ENCODE assay signal across 13 cellular contexts in the genomic region with DNA sequence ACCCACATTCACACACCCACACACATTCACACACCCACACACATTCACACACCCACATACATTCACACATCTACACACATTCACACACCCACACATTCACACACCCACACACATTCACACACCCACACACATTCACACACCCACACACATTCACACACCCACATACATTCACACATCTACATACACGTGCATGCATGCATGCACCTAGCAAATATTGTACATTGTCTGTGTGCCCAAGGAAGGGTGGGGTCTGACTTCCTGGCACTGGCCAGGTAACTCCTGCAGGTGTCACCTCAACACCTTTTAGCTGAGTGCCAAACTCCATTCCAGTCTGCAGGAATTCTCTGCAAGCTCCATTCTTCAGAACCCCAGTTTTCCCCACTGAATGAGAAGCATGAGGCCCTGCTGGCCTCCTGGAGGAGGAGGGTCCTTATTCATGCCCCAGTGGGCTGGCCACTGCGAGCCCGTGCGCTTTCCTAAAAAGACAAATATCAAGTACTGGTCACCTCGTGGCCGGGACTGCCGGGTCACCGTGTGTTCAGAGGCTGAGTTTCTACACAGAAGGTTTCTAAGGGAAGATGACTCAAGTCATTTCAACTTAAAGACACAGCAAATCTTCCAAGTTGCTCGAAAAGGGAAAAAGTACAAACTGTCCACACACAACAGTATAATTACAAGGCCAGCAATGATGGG.
A peak's percentile ranks its signal among the peaks of the same experiment; 100 is the strongest.
DNase-seq lines count a peak whose midpoint lies in the region; ATAC-seq, FAIRE-seq and TF ChIP-seq lines count a peak whose summit lies in the region.
"Had no signal": no experiment of that assay in that cellular context is flagged by ENCODE, and none has a peak within 500 bp of the region (broad histone marks: within the 10 kb centered on the region; RNA-seq: fewer than 3 reads in every experiment).

No MANE protein-coding gene starts in this region.

- no peak for ATAC-seq in central memory CD8-positive, alpha-beta T cell (replicated peaks; ENCODE audit: extremely low read depth, poor library complexity, severe bottlenecking)
- no peak for ATAC-seq in psoas muscle
- ATAC-seq in Right ventricle myocardium superior (ENCODE audit: poor library complexity): no peak

- DNase-seq in activated CD4-positive, alpha-beta T cell treated with anti-CD3 and anti-CD28 coated beads, Interleukin-2, amount 10 ng/mL, durations not matched to agents 24 days and 14 days: no peak
- DNase-seq in activated CD4-positive, alpha-beta T cell treated with anti-CD3 and anti-CD28 coated beads, Interleukin-2, amount 50 U/mL, for 48 hours: no peak
- DNase-seq in central memory CD8-positive, alpha-beta T cell (ENCODE audit: low spot score in 2 of 2): no peak
- DNase-seq in psoas muscle: no peak
- no peak for DNase-seq in kidney
- no peak for DNase-seq in cerebellar nuclear complex (lab: John Stamatoyannopoulos, UW)
- DNase-seq in Right ventricle myocardium superior: no peak
- DNase-seq: activated gamma-delta T cell treated with Interleukin-2 at 50 U/mL for 16 hours; NCI-H1092; NK-92 treated with Interleukin-12 subunit alpha and Interleukin-12 subunit beta, amount 100 ng/mL, for 24 hours had no signal

- H2AFZ ChIP-seq in Loucy (ENCODE audit: low read length): no peak overlapping the region

- H3K9ac ChIP-seq in Loucy (ENCODE audit: low read depth, low read length, poor library complexity, severe bottlenecking) (no peak overlapping the region), kidney (ENCODE audit: low read length in 2 of 2) (no peak overlapping the region)

- peaks cover 14% of the 10 kb centered on the region for H3K27me3 Mint-ChIP-seq in activated CD4-positive, alpha-beta T cell treated with anti-CD3 and anti-CD28 coated beads, Interleukin-2, amount 10 ng/mL, durations not matched to agents 24 days and 14 days
- H3K27me3 Mint-ChIP-seq in central memory CD8-positive, alpha-beta T cell: no peaks in the 10 kb centered on the region

- H3K9me3 ChIP-seq in Loucy (ENCODE audit: insufficient read depth, low read depth, low read length) (no peaks in the 10 kb centered on the region), psoas muscle (no peaks in the 10 kb centered on the region), kidney (ENCODE audit: control insufficient read depth in 1 of 2, low read length in 2 of 2) (no peaks in the 10 kb centered on the region)

- no peaks in the 10 kb centered on the region for H3F3A ChIP-seq in Loucy (ENCODE audit: low read depth)

- FAIRE-seq in kidney (lab: Jason Lieb, UNC): no peak

- peak overlapping the region; percentile 93 for H3K27ac ChIP-seq in psoas muscle
- H3K27ac ChIP-seq in kidney (ENCODE audit: low read depth in 2 of 2, low read length in 2 of 2): no peak overlapping the region

- H3K36me3 Mint-ChIP-seq in activated CD4-positive, alpha-beta T cell treated with anti-CD3 and anti-CD28 coated beads, Interleukin-2, amount 10 ng/mL, durations not matched to agents 24 days and 14 days (ENCODE audit: low read depth): peaks cover 15% of the 10 kb centered on the region
- peaks cover 19% of the 10 kb centered on the region for H3K36me3 Mint-ChIP-seq in central memory CD8-positive, alpha-beta T cell (ENCODE audit: insufficient read depth)
- H3K36me3 Mint-ChIP-seq: memory B cell had no signal

- H3K4me1 Mint-ChIP-seq in activated CD4-positive, alpha-beta T cell treated with anti-CD3 and anti-CD28 coated beads, Interleukin-2, amount 10 ng/mL, durations not matched to agents 24 days and 14 days: peaks cover 84% of the 10 kb centered on the region
- peaks cover 68% of the 10 kb centered on the region for H3K4me1 Mint-ChIP-seq in central memory CD8-positive, alpha-beta T cell

- H4K20me1 ChIP-seq in Loucy (ENCODE audit: insufficient read depth, low read length, poor library complexity, severe bottlenecking): peaks cover 36% of the 10 kb centered on the region

- H3K4me2 ChIP-seq in Loucy (ENCODE audit: low read depth, low read length, poor library complexity, severe bottlenecking): peak overlapping the region; percentile 99

- WGBS in psoas muscle, 3 donors: 55 to 82% (median 71%) methylated on average over 9 of the region's 9 CpGs

- H3K27me3 ChIP-seq in Loucy (ENCODE audit: insufficient read depth, low read length, poor library complexity, severe bottlenecking): peaks cover 6% of the 10 kb centered on the region
- no peaks in the 10 kb centered on the region for H3K27me3 ChIP-seq in psoas muscle (ENCODE audit: insufficient read depth in 3 of 3, low read length in 2 of 3)
- H3K27me3 ChIP-seq: dorsolateral prefrontal cortex had no signal

- peaks cover 78% of the 10 kb centered on the region for H3K4me1 ChIP-seq in Loucy (ENCODE audit: insufficient read depth, low read length, poor library complexity, severe bottlenecking)
- peaks cover 98% of the 10 kb centered on the region for H3K4me1 ChIP-seq in psoas muscle
- H3K4me1 ChIP-seq in kidney (ENCODE audit: control insufficient read depth in 1 of 2, insufficient read depth in 1 of 2, low read depth in 1 of 2, low read length in 2 of 2): peaks cover 21 to 44% of the 10 kb centered on the region in 2 donors

- H3K36me3 ChIP-seq in Loucy (ENCODE audit: insufficient read depth, low read length) (no peaks in the 10 kb centered on the region), psoas muscle (ENCODE audit: insufficient read depth in 1 of 2, low read depth in 1 of 2) (peaks cover 0 to 3% of the 10 kb centered on the region in 2 donors), kidney (ENCODE audit: control insufficient read depth in 1 of 2, insufficient read depth in 2 of 2, low read length in 2 of 2) (no peaks in the 10 kb centered on the region)

- H3K4me3 ChIP-seq in Loucy (ENCODE audit: low read length, poor library complexity, severe bottlenecking) (no peak overlapping the region), psoas muscle (no peak overlapping the region), kidney (ENCODE audit: low read length in 2 of 2) (no peak overlapping the region)
- H3K4me3 ChIP-seq: dorsolateral prefrontal cortex had no signal

- TF ChIP-seq CTCF in Loucy (conservative IDR thresholded peaks at IDR 0.05; ENCODE audit: low read length) (no peak), psoas muscle (IDR thresholded peaks at IDR 0.05) (no peak), kidney (IDR thresholded peaks at IDR 0.05; ENCODE audit: borderline replicate concordance, extremely low read depth, insufficient read depth) (no peak)

- no peaks in the 10 kb centered on the region for H3K9me2 ChIP-seq in Loucy (replicated peaks; ENCODE audit: low read depth, low read length)

- no peaks in the 10 kb centered on the region for H3K9me3 Mint-ChIP-seq in activated CD4-positive, alpha-beta T cell treated with anti-CD3 and anti-CD28 coated beads, Interleukin-2, amount 10 ng/mL, durations not matched to agents 24 days and 14 days
- H3K9me3 Mint-ChIP-seq in central memory CD8-positive, alpha-beta T cell: no peaks in the 10 kb centered on the region
- H3K9me3 Mint-ChIP-seq: memory B cell had no signal

- peak overlapping the region; percentile 93 for H3K4me3 Mint-ChIP-seq in activated CD4-positive, alpha-beta T cell treated with anti-CD3 and anti-CD28 coated beads, Interleukin-2, amount 10 ng/mL, durations not matched to agents 24 days and 14 days
- H3K4me3 Mint-ChIP-seq in central memory CD8-positive, alpha-beta T cell: peak overlapping the region; percentile 97
- H3K4me3 Mint-ChIP-seq: memory B cell had no signal

- intact Hi-C loops in activated CD4-positive, alpha-beta T cell treated with anti-CD3 and anti-CD28 coated beads, Interleukin-2, amount 10 ng/mL, durations not matched to agents 24 days and 14 days (cut with micrococcal nuclease): loop anchor here (5.0 kb wide), 1 partner anchor 127 kb away; no protein-coding TSS in a partner anchor
- intact Hi-C loops in psoas muscle (cut with DNase I): no loop called here
- intact Hi-C loops in kidney (cut with DNase I): no loop called here
- intact Hi-C loops in Right ventricle myocardium superior (cut with DNase I): no loop called here

- peak overlapping the region; percentile 87 for H3K27ac Mint-ChIP-seq in activated CD4-positive, alpha-beta T cell treated with anti-CD3 and anti-CD28 coated beads, Interleukin-2, amount 10 ng/mL, durations not matched to agents 24 days and 14 days
- H3K27ac Mint-ChIP-seq in central memory CD8-positive, alpha-beta T cell (ENCODE audit: low read depth): no peak overlapping the region
- H3K27ac Mint-ChIP-seq: memory B cell had no signal

- H3K79me2 ChIP-seq in Loucy (ENCODE audit: insufficient read depth, low read length): peaks cover 70% of the 10 kb centered on the region; the same call in 1 of the 2 replicates
